20 cellular contexts compared by ENCODE assay signal in genomic region chr9:31325778-31326177, GRCh38.
"Had no signal": no experiment of that assay in that cellular context is flagged by ENCODE, and none has a peak within 500 bp of the region (broad histone marks: within the 10 kb centered on the region; RNA-seq: fewer than 3 reads in every experiment).

No MANE protein-coding gene starts in this region.

- DNase-seq: activated CD4-positive, alpha-beta T cell treated with anti-CD3 and anti-CD28 coated beads for 36 hours; activated CD4-positive, alpha-beta T cell treated with anti-CD3 and anti-CD28 coated beads, Interleukin-2, amount 50 U/mL, for 48 hours; activated CD8-positive, alpha-beta memory T cell treated with anti-CD3 and anti-CD28 coated beads, Interleukin-2, amount 10 ng/mL, durations not matched to agents 7 days and 5 days; activated effector memory CD4-positive, alpha-beta T cell treated with anti-CD3 and anti-CD28 coated beads, Interleukin-2, amount 50 U/mL, for 16 hours; activated naive CD4-positive, alpha-beta T cell treated with anti-CD3 and anti-CD28 coated beads, Interleukin-2, amount 10 ng/mL, durations not matched to agents 7 days and 5 days; activated T-cell treated with anti-CD3 and anti-CD28 coated beads for 4 hours; amygdala; cerebellar nuclear complex; endodermal cell; esophagus squamous epithelium; midbrain; small intestine; stimulated activated CD4-positive, alpha-beta T cell treated with anti-CD3 and anti-CD28 coated beads, Interleukin-2, amount 100 ng/mL, for 24 hours had no signal

- H3K27me3 ChIP-seq: esophagus squamous epithelium, gastroesophageal sphincter, right lobe of liver had no signal

- H3K36me3 Mint-ChIP-seq: activated CD8-positive, alpha-beta memory T cell treated with anti-CD3 and anti-CD28 coated beads, Interleukin-2, amount 10 ng/mL, durations not matched to agents 7 days and 5 days; stimulated activated memory B cell treated with anti-CD40 and anti-IgM and Interleukin-4, amounts not matched to agents 10 μg/mL and 1 μg/mL and 100 μg/mL, for 72 hours; type B pancreatic cell had no signal

- H3K4me1 ChIP-seq: esophagus squamous epithelium, gastroesophageal sphincter, right lobe of liver had no signal

- H3K27ac ChIP-seq: coronary artery, esophagus squamous epithelium, gastroesophageal sphincter, right lobe of liver, thoracic aorta had no signal

- H3K4me3 ChIP-seq: coronary artery, esophagus squamous epithelium, gastroesophageal sphincter, right lobe of liver, thoracic aorta had no signal

- H3K27ac Mint-ChIP-seq: activated CD4-positive, alpha-beta T cell treated with anti-CD3 and anti-CD28 coated beads for 36 hours; activated CD8-positive, alpha-beta memory T cell treated with anti-CD3 and anti-CD28 coated beads, Interleukin-2, amount 10 ng/mL, durations not matched to agents 7 days and 5 days; activated naive CD4-positive, alpha-beta T cell treated with anti-CD3 and anti-CD28 coated beads, Interleukin-2, amount 10 ng/mL, durations not matched to agents 7 days and 5 days; nephron; stimulated activated memory B cell treated with anti-CD40 and anti-IgM and Interleukin-4, amounts not matched to agents 10 μg/mL and 1 μg/mL and 100 μg/mL, for 72 hours; type B pancreatic cell had no signal

- H3K36me3 ChIP-seq: esophagus squamous epithelium, gastroesophageal sphincter, right lobe of liver, thoracic aorta had no signal

- H3K4me1 Mint-ChIP-seq: nephron had no signal

- ATAC-seq: activated CD4-positive, alpha-beta T cell treated with anti-CD3 and anti-CD28 coated beads for 36 hours; activated CD8-positive, alpha-beta memory T cell treated with anti-CD3 and anti-CD28 coated beads, Interleukin-2, amount 10 ng/mL, durations not matched to agents 7 days and 5 days; gastroesophageal sphincter; right lobe of liver; stimulated activated memory B cell treated with anti-CD40 and anti-IgM and Interleukin-4, amounts not matched to agents 10 μg/mL and 1 μg/mL and 100 μg/mL, for 72 hours had no signal

- H3K9me3 Mint-ChIP-seq: nephron; stimulated activated memory B cell treated with anti-CD40 and anti-IgM and Interleukin-4, amounts not matched to agents 10 μg/mL and 1 μg/mL and 100 μg/mL, for 72 hours; type B pancreatic cell had no signal

- H3K27me3 Mint-ChIP-seq: activated CD4-positive, alpha-beta T cell treated with anti-CD3 and anti-CD28 coated beads for 36 hours; activated CD8-positive, alpha-beta memory T cell treated with anti-CD3 and anti-CD28 coated beads, Interleukin-2, amount 10 ng/mL, durations not matched to agents 7 days and 5 days; activated naive CD4-positive, alpha-beta T cell treated with anti-CD3 and anti-CD28 coated beads, Interleukin-2, amount 10 ng/mL, durations not matched to agents 7 days and 5 days; stimulated activated memory B cell treated with anti-CD40 and anti-IgM and Interleukin-4, amounts not matched to agents 10 μg/mL and 1 μg/mL and 100 μg/mL, for 72 hours had no signal

- H3K4me3 Mint-ChIP-seq: activated CD4-positive, alpha-beta T cell treated with anti-CD3 and anti-CD28 coated beads for 36 hours; activated CD8-positive, alpha-beta memory T cell treated with anti-CD3 and anti-CD28 coated beads, Interleukin-2, amount 10 ng/mL, durations not matched to agents 7 days and 5 days; activated naive CD4-positive, alpha-beta T cell treated with anti-CD3 and anti-CD28 coated beads, Interleukin-2, amount 10 ng/mL, durations not matched to agents 7 days and 5 days; endodermal cell; nephron; stimulated activated memory B cell treated with anti-CD40 and anti-IgM and Interleukin-4, amounts not matched to agents 10 μg/mL and 1 μg/mL and 100 μg/mL, for 72 hours; type B pancreatic cell had no signal

- H3K9me3 ChIP-seq: esophagus squamous epithelium, gastroesophageal sphincter, right lobe of liver, thoracic aorta had no signal
